Comparison of ENCODE assay signal across 8 cellular contexts in the genomic region with DNA sequence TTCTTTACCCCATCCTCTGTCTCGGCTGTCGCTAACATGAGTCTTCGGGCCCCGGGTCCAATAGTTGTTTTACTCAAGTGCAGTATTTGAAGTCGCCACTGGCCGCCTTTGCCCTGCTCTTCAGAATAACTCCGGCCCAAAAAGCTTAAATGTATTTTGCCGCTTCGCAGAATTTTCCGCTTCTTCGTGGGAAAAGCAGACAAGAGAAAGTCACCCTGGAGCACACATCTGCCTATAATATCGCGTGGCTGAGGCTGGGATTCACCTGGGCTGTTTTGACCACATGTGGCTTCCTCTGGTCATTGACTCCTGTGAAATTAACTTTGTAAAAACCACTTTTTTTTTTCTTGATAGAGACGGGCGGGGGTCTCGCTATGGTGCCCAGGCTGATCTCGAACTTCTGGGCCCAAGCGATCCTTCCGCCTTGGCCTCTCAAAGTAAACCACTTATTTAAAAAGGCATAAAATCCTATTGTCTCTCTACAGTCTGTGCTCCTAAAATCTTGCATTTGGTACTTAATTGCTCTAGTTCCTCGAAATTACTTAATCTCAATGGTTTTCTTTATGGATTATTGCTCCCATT. TPM values are rescaled to one million over a fixed set of nuclear protein-coding genes. Genes with fewer than 3 reads are reported as not detected.
A peak's percentile ranks its signal among the peaks of the same experiment; 100 is the strongest.
DNase-seq lines count a peak whose midpoint lies in the region; ATAC-seq lines count a peak whose summit lies in the region.

No MANE protein-coding gene starts in this region.

- H3K9me3 Mint-ChIP-seq in activated CD8-positive, alpha-beta T cell treated with anti-CD3 and anti-CD28 coated beads, Interleukin-2, amount 10 ng/mL, durations not matched to agents 7 days and 5 days (ENCODE audit: insufficient read depth), result no peaks in the 10 kb centered on the region
- H3K9me3 Mint-ChIP-seq in stimulated activated naive B cell treated with anti-CD40 and anti-IgM and Interleukin-4, amounts not matched to agents 10 μg/mL and 1 μg/mL and 100 μg/mL, for 72 hours, result no peaks in the 10 kb centered on the region

- no peaks in the 10 kb centered on the region for H3K27me3 Mint-ChIP-seq in activated CD8-positive, alpha-beta T cell treated with anti-CD3 and anti-CD28 coated beads, Interleukin-2, amount 10 ng/mL, durations not matched to agents 7 days and 5 days (ENCODE audit: low read depth)
- no peaks in the 10 kb centered on the region for H3K27me3 Mint-ChIP-seq in stimulated activated naive B cell treated with anti-CD40 and anti-IgM and Interleukin-4, amounts not matched to agents 10 μg/mL and 1 μg/mL and 100 μg/mL, for 72 hours

- H3K27ac Mint-ChIP-seq in activated CD8-positive, alpha-beta T cell treated with anti-CD3 and anti-CD28 coated beads, Interleukin-2, amount 10 ng/mL, durations not matched to agents 7 days and 5 days, result peak overlapping the region; percentile 89
- H3K27ac Mint-ChIP-seq in stimulated activated naive B cell treated with anti-CD40 and anti-IgM and Interleukin-4, amounts not matched to agents 10 μg/mL and 1 μg/mL and 100 μg/mL, for 72 hours, result peak overlapping the region; percentile 97

- peak overlapping the region; percentile 94 for H3K4me3 Mint-ChIP-seq in activated CD8-positive, alpha-beta T cell treated with anti-CD3 and anti-CD28 coated beads, Interleukin-2, amount 10 ng/mL, durations not matched to agents 7 days and 5 days
- H3K4me3 Mint-ChIP-seq in stimulated activated naive B cell treated with anti-CD40 and anti-IgM and Interleukin-4, amounts not matched to agents 10 μg/mL and 1 μg/mL and 100 μg/mL, for 72 hours, result peak overlapping the region; percentile 93 to 100

- H3K36me3 Mint-ChIP-seq in activated CD8-positive, alpha-beta T cell treated with anti-CD3 and anti-CD28 coated beads, Interleukin-2, amount 10 ng/mL, durations not matched to agents 7 days and 5 days (ENCODE audit: low read depth), result peaks cover 25% of the 10 kb centered on the region
- H3K36me3 Mint-ChIP-seq in stimulated activated naive B cell treated with anti-CD40 and anti-IgM and Interleukin-4, amounts not matched to agents 10 μg/mL and 1 μg/mL and 100 μg/mL, for 72 hours, result peaks cover 18 to 24% of the 10 kb centered on the region in 2 donors

- ATAC-seq in HG02981 (IDR thresholded peaks at IDR 0.05; ENCODE audit: unreplicated experiment), result peak; percentile 13
- no peak for ATAC-seq in activated CD8-positive, alpha-beta T cell treated with anti-CD3 and anti-CD28 coated beads, Interleukin-2, amount 10 ng/mL, durations not matched to agents 7 days and 5 days
- ATAC-seq in stimulated activated naive B cell treated with anti-CD40 and anti-IgM and Interleukin-4, amounts not matched to agents 10 μg/mL and 1 μg/mL and 100 μg/mL, for 72 hours (replicated peaks), result peak in 1 of 2 donors; percentile 1

- H3K9me3 ChIP-seq in iPS-18c (ENCODE audit: control insufficient read depth, insufficient read depth, low read length), result no peaks in the 10 kb centered on the region

- H3K4me3 ChIP-seq in iPS-18c (ENCODE audit: insufficient read depth, low read depth, low read length), result peak overlapping the region; percentile 89

- peaks cover 29% of the 10 kb centered on the region for H3K4me1 Mint-ChIP-seq in activated CD8-positive, alpha-beta T cell treated with anti-CD3 and anti-CD28 coated beads, Interleukin-2, amount 10 ng/mL, durations not matched to agents 7 days and 5 days (ENCODE audit: low read depth)
- peaks cover 24 to 38% of the 10 kb centered on the region in 2 donors for H3K4me1 Mint-ChIP-seq in stimulated activated naive B cell treated with anti-CD40 and anti-IgM and Interleukin-4, amounts not matched to agents 10 μg/mL and 1 μg/mL and 100 μg/mL, for 72 hours

- CTCF ChIA-PET in activated CD8-positive, alpha-beta T cell treated with anti-CD3 and anti-CD28 coated beads, Interleukin-2, amount 10 ng/mL, durations not matched to agents 7 days and 5 days (lab: Charles Lee), result interaction anchor here (0.7 to 1.1 kb wide), 4 partner anchors 13 to 172 kb away, joined by 3 read pairs; no protein-coding TSS in a partner anchor

- POLR2A ChIA-PET in activated CD8-positive, alpha-beta T cell treated with anti-CD3 and anti-CD28 coated beads, Interleukin-2, amount 10 ng/mL, durations not matched to agents 7 days and 5 days (lab: Charles Lee), result interaction anchor here (1.0 to 1.7 kb wide), 3 partner anchors 184 to 756 kb away, joined by 3 to 5 read pairs (median 4); partner anchors contain the start of gene GPD1L

- DNase-seq in NCI-H345 (lab: John Stamatoyannopoulos, UW) (peak; percentile 26), NCI-H345 treated with DMSO at 0.1 percent for 48 hours (lab: John Stamatoyannopoulos, UW; ENCODE audit: unreplicated experiment) (no peak), NCI-H1105 treated with DMSO at 0.1 percent for 48 hours (lab: John Stamatoyannopoulos, UW) (no peak), activated gamma-delta T cell treated with Interleukin-2 at 50 U/mL for 16 hours (no peak)
- no peak for DNase-seq in activated CD8-positive, alpha-beta T cell treated with anti-CD3 and anti-CD28 coated beads, Interleukin-2, amount 10 ng/mL, durations not matched to agents 7 days and 5 days
- no peak for DNase-seq in stimulated activated naive B cell treated with anti-CD40 and anti-IgM and Interleukin-4, amounts not matched to agents 10 μg/mL and 1 μg/mL and 100 μg/mL, for 72 hours

RNA-seq across cellular contexts. Expression of gene CNOT10, which starts 0.7 kb away (rescaled TPM):
- total RNA-seq in activated CD8-positive, alpha-beta T cell treated with anti-CD3 and anti-CD28 coated beads, Interleukin-2, amount 10 ng/mL, durations not matched to agents 7 days and 5 days, result 10 to 100 TPM; 70.1 to 74.5 TPM
